8 cellular contexts compared by ENCODE assay signal in genomic region chr15:68256675-68257450, GRCh38. TPM values are rescaled to one million over a fixed set of nuclear protein-coding genes. Genes with fewer than 3 reads are reported as not detected.
DNase-seq lines count a peak whose midpoint lies in the region; ATAC-seq lines count a peak whose summit lies in the region.

No MANE protein-coding gene starts in this region.

- peak; percentile 77 for DNase-seq in GF-D8 (lab: John Stamatoyannopoulos, UW)
- DNase-seq in NCI-H187 (lab: John Stamatoyannopoulos, UW): peak; percentile 52 to 64
- peak; percentile 40 to 41 for DNase-seq in activated CD4-positive, alpha-beta T cell treated with anti-CD3 and anti-CD28 coated beads, Interleukin-2, amount 50 U/mL, for 24 hours (ENCODE audit: low read depth in 1 of 2, low spot score in 1 of 2)
- DNase-seq in dermis blood vessel endothelial cell: peak; percentile 65
- DNase-seq in kidney tubule cell (ENCODE audit: low spot score): peak; percentile 89
- peak in 2 of 3 donors; percentile 62 to 66 for DNase-seq in stimulated activated CD4-positive, alpha-beta T cell treated with anti-CD3 and anti-CD28 coated beads, Interleukin-12 subunit alpha, Interleukin-12 subunit beta, amount 100 ng/mL, for 48 hours (ENCODE audit: low read depth in 2 of 3, low spot score in 1 of 3)

- ATAC-seq in GM21576 (IDR thresholded peaks at IDR 0.05; ENCODE audit: unreplicated experiment) (no peak), HG02885 (IDR thresholded peaks at IDR 0.05; ENCODE audit: poor library complexity, unreplicated experiment) (no peak)

RNA-seq across cellular contexts. Expression of gene FEM1B, which starts 20.7 kb away (rescaled TPM):
- 47.0 and 48.9 TPM in 2 replicates for total RNA-seq in dermis blood vessel endothelial cell

RNA-seq across cellular contexts. Expression of gene CLN6, which starts 27.3 kb away (rescaled TPM):
- 10.6 and 16.0 TPM in 2 replicates for total RNA-seq in dermis blood vessel endothelial cell

RNA-seq across cellular contexts. Expression of gene CALML4, which starts 51.7 kb away (rescaled TPM):
- 1.8 and 2.0 TPM in 2 replicates for total RNA-seq in dermis blood vessel endothelial cell
